1 cellular context compared by ENCODE assay signal in the genomic region with DNA sequence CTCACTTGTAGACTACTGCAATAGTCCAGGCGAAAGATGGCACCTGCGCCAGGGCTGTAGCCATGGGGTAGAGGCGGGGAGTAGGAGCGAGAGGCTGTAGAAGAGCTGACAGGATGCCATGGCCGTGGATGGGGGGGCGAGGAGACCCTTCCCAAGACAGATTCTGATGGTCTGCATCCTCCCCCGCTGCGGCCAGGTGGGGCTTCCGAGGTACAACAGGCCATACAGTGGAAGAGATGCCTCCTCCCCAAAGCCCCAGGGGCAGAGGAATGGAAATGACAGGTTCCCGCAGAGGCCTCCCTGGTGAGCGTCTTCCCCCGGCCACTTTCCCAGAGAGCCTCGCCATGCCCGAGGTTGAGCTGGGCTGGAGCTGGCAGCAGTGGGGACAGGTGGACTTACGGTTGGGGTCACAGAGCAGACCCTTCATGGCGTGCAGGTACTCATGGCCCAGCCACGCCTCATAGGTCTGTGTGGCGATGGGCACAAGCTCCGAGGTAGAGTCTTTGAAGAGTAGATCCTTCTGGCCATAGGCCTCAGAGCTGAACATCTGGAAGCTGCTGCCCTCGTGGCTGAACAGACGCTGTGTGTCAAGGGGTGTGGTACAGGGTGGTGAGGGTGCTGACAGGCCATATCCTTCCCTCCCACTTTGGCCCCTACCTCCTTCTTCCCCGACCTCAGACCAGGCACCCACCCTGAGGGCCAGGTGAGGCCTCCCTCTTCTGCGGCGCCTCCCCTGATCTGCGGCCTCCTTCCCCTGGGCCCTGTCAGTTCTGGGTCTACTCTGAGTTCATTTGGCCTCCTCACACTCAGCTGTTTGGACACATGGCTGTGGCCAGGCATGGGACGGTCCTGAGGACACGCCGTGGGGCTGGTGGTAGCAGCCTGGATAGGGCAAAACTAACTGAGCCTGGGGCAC.
TF ChIP-seq lines count a peak whose summit lies in the region.

No MANE protein-coding gene starts in this region.

TF ChIP-seq in IMR-90, 13 proteins besides CTCF, POLR2A, EP300 and RAD21:
- no peak for TF ChIP-seq MAZ (IDR thresholded peaks at IDR 0.05; ENCODE audit: borderline replicate concordance, low read depth, low read length)
- TF ChIP-seq CEBPB (IDR thresholded peaks at IDR 0.05; ENCODE audit: low read depth, low read length) = no peak
- TF ChIP-seq NFE2L2 (IDR thresholded peaks at IDR 0.05; ENCODE audit: low read depth, low read length) = no peak
- TF ChIP-seq, protein P1, sequence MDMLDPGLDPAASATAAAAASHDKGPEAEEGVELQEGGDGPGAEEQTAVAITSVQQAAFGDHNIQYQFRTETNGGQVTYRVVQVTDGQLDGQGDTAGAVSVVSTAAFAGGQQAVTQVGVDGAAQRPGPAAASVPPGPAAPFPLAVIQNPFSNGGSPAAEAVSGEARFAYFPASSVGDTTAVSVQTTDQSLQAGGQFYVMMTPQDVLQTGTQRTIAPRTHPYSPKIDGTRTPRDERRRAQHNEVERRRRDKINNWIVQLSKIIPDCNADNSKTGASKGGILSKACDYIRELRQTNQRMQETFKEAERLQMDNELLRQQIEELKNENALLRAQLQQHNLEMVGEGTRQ (IDR thresholded peaks at IDR 0.05; ENCODE audit: low read depth, low read length) = no peak
- TF ChIP-seq, protein P2, sequence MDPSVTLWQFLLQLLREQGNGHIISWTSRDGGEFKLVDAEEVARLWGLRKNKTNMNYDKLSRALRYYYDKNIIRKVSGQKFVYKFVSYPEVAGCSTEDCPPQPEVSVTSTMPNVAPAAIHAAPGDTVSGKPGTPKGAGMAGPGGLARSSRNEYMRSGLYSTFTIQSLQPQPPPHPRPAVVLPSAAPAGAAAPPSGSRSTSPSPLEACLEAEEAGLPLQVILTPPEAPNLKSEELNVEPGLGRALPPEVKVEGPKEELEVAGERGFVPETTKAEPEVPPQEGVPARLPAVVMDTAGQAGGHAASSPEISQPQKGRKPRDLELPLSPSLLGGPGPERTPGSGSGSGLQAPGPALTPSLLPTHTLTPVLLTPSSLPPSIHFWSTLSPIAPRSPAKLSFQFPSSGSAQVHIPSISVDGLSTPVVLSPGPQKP (IDR thresholded peaks at IDR 0.05; ENCODE audit: borderline replicate concordance, low read depth, low read length) = no peak
- TF ChIP-seq CHD1 (IDR thresholded peaks at IDR 0.05; ENCODE audit: low read depth, low read length) = no peak
- TF ChIP-seq RFX5 (IDR thresholded peaks at IDR 0.05; ENCODE audit: low read depth, low read length) = no peak
- TF ChIP-seq SMC3 (IDR thresholded peaks at IDR 0.05; ENCODE audit: low read depth, low read length) = no peak
